In the genomic region with DNA sequence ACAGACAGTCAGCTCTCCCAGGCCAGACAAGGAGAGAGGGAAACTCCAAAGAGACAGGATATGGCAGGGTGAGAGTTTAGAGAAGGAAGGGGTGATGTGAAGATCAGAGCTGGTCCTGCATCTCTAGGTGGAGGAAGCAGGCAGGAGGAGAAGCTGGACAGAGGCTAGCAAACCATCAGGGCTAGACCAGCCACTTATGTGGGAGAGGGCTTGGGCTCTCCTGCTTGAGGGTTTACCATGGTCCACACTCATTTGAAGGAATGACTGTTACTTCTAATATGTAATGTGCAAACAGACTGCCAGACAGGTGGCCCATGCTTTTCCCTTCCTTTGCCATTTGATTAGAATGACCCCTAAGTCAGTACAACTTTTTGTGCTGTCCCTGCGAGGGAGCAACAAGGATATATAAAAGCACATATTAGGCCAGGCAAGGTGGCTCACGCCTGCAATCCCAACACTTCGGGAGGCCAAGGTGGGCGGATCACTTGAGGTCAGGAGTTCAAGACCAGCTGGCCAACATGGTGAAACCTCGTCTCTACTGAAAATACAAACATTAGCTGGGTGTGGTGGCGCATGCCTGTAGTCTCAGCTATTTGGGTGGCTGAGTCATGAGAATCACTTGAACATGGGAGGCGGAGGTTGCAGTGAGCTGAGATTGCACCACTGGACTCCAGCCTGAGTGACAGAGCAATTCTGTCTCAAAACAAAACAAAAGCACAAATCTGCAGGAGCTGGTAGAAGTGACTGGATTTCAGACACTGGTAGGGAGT, we compare ENCODE assay signal across 15 cellular contexts. TPM values are rescaled to one million over a fixed set of nuclear protein-coding genes. Genes with fewer than 3 reads are reported as not detected.
A peak's percentile ranks its signal among the peaks of the same experiment; 100 is the strongest.
DNase-seq lines count a peak whose midpoint lies in the region; ATAC-seq and TF ChIP-seq lines count a peak whose summit lies in the region.
"Had no signal": no experiment of that assay in that cellular context is flagged by ENCODE, and none has a peak within 500 bp of the region (broad histone marks: within the 10 kb centered on the region; RNA-seq: fewer than 3 reads in every experiment).

No MANE protein-coding gene starts in this region.

- H3K36me3 ChIP-seq in endodermal cell (ENCODE audit: control insufficient read depth, insufficient read depth, low read length) = no peaks in the 10 kb centered on the region
- H3K36me3 ChIP-seq in osteoblast (ENCODE audit: insufficient read depth, low read length) = no peaks in the 10 kb centered on the region

- no peak overlapping the region for H3K4me3 ChIP-seq in endodermal cell (ENCODE audit: low read length)
- H3K4me3 ChIP-seq in osteoblast (ENCODE audit: insufficient read depth, low read length) = no peak overlapping the region
- H3K4me3 ChIP-seq: GM23338 had no signal

- H3K4me1 ChIP-seq in endodermal cell (ENCODE audit: control insufficient read depth, insufficient read depth, low read length) (peaks cover 13% of the 10 kb centered on the region), osteoblast (ENCODE audit: insufficient read depth, low read length) (peaks cover 42% of the 10 kb centered on the region)

- H3K4me3 Mint-ChIP-seq in endodermal cell = no peak overlapping the region
- H3K4me3 Mint-ChIP-seq: GM23338 had no signal

- WGBS in endodermal cell (ENCODE audit: insufficient coverage in 1 of 2, insufficient read length in 1 of 2), 2 experiments = 93 to 95% methylated on average over 7 of the region's 7 CpGs

- TF ChIP-seq CTCF in endodermal cell (conservative IDR thresholded peaks at IDR 0.05) (no peak), osteoblast (IDR thresholded peaks at IDR 0.05; ENCODE audit: extremely low read depth, low read depth, low read length) (no peak)

- ATAC-seq in HG02870 (IDR thresholded peaks at IDR 0.05; ENCODE audit: unreplicated experiment) = no peak
- ATAC-seq: GM23338, Right ventricle myocardium inferior had no signal

- DNase-seq in AG20443 (ENCODE audit: low spot score) (peak; percentile 38), NCI-H226 (peak; percentile 56), endodermal cell (peak; percentile 22), osteoblast (ENCODE audit: insufficient read length, low spot score, missing footprints) (no peak), cerebellum (ENCODE audit: low spot score) (no peak)
- no peak for DNase-seq in effector CD8-positive, alpha-beta T cell (lab: John Stamatoyannopoulos, UW)
- DNase-seq in activated naive CD4-positive, alpha-beta T cell treated with anti-CD3 and anti-CD28 coated beads, Interleukin-2, amount 50 U/mL, for 16 hours = no peak
- DNase-seq: activated T-cell treated with anti-CD3 and anti-CD28 coated beads, Interleukin-2, amount 50 U/mL, for 48 hours; cerebellar nuclear complex; NCI-H446 had no signal

- peak overlapping the region; percentile 3 for H2AFZ ChIP-seq in osteoblast (ENCODE audit: low read length)
- H2AFZ ChIP-seq: GM23338 had no signal

- H3K27ac ChIP-seq in endodermal cell (ENCODE audit: low read depth, low read length) (no peak overlapping the region), osteoblast (ENCODE audit: low read depth, low read length) (peak overlapping the region; percentile 31)
- H3K27ac ChIP-seq: KMS-11, VCaP had no signal

- no peak overlapping the region for H3K9ac ChIP-seq in endodermal cell (ENCODE audit: extremely low read depth, low read length, poor library complexity, severe bottlenecking)
- H3K9ac ChIP-seq: KMS-11 had no signal

- H3K4me1 Mint-ChIP-seq in endodermal cell = peaks cover 20% of the 10 kb centered on the region

- H3K4me2 ChIP-seq in osteoblast (ENCODE audit: insufficient read depth, low read length) = peak overlapping the region; percentile 41
- H3K4me2 ChIP-seq: GM23338, KMS-11 had no signal

- H3K9me3 Mint-ChIP-seq in endodermal cell = peaks cover 11% of the 10 kb centered on the region

- H3K9me3 ChIP-seq in endodermal cell (ENCODE audit: control insufficient read depth, low read length) (no peaks in the 10 kb centered on the region), osteoblast (ENCODE audit: low read depth, low read length) (no peaks in the 10 kb centered on the region)

- no peak overlapping the region for H3K27ac Mint-ChIP-seq in endodermal cell
- H3K27ac Mint-ChIP-seq: GM23338 had no signal

- no peaks in the 10 kb centered on the region for H3K27me3 ChIP-seq in endodermal cell (ENCODE audit: control insufficient read depth, insufficient read depth, low read length, poor library complexity, severe bottlenecking)
- no peaks in the 10 kb centered on the region for H3K27me3 ChIP-seq in osteoblast (ENCODE audit: insufficient read depth, low read length)

- no peaks in the 10 kb centered on the region for H4K20me1 ChIP-seq in osteoblast (ENCODE audit: insufficient read depth, low read length)

- H3K27me3 Mint-ChIP-seq in endodermal cell (ENCODE audit: insufficient read depth) = no peaks in the 10 kb centered on the region

- H3K36me3 Mint-ChIP-seq in endodermal cell (ENCODE audit: low read depth) = peaks cover 2% of the 10 kb centered on the region

- no peaks in the 10 kb centered on the region for H3K79me2 ChIP-seq in osteoblast (ENCODE audit: insufficient read depth, low read length)

RNA-seq across cellular contexts. Expression of a gene that starts 41.0 kb away (rescaled TPM):
- total RNA-seq in endodermal cell (100 to 1,000 TPM; 153 to 225 TPM), osteoblast (37.3 and 40.4 TPM in 2 replicates), cerebellum (19.3 TPM)
- polyA plus RNA-seq in endodermal cell (2013, experiment 1 of 2) = 176 TPM
- polyA plus RNA-seq in endodermal cell (2013, experiment 2 of 2) = 180 TPM

RNA-seq across cellular contexts. Expression of a gene that starts 47.0 kb away (rescaled TPM):
- total RNA-seq in endodermal cell = 10 to 100 TPM; 49.5 to 58.2 TPM
- polyA plus RNA-seq in endodermal cell (2013, experiment 1 of 2) = 38.9 TPM
- 34.4 TPM for polyA plus RNA-seq in endodermal cell (2013, experiment 2 of 2)
- 42.4 and 48.9 TPM in 2 replicates for total RNA-seq in osteoblast
- 30.5 TPM for total RNA-seq in cerebellum

Comparison
In these comparisons a context has a peak if more than half of its experiments do, and no peak if none do; other contexts are left out.
1. DNase-seq: peak in AG20443 (single experiment), NCI-H226 (single experiment) and endodermal cell (single experiment); none in osteoblast (single experiment), effector CD8-positive, alpha-beta T cell (single experiment), cerebellum (single experiment) and activated naive CD4-positive, alpha-beta T cell treated with anti-CD3 and anti-CD28 coated beads, Interleukin-2, amount 50 U/mL, for 16 hours (single experiment).